1 cellular context compared by ENCODE assay signal in genomic region chr1:41583658-41584570, GRCh38.
TF ChIP-seq lines count a peak whose summit lies in the region.

No MANE protein-coding gene starts in this region.

TF ChIP-seq in K562, 482 proteins besides CTCF, POLR2A, EP300 and RAD21 (continued from another document):
- TF ChIP-seq ZBTB26 (CRISPR knock-in tag; IDR thresholded peaks at IDR 0.05) (no peak), CHD2 (IDR thresholded peaks at IDR 0.05; ENCODE audit: low read depth, low read length) (no peak), CEBPB (tag; IDR thresholded peaks at IDR 0.05) (no peak), ZNF41 (CRISPR knock-in tag; conservative IDR thresholded peaks at IDR 0.05) (no peak), MCM7 (IDR thresholded peaks at IDR 0.05) (no peak), HDAC2 (IDR thresholded peaks at IDR 0.05) (no peak), SMARCC2 (IDR thresholded peaks at IDR 0.05; ENCODE audit: low read depth) (no peak), ZNF133 (CRISPR knock-in tag; IDR thresholded peaks at IDR 0.05) (no peak), ELF4 (CRISPR knock-in tag; IDR thresholded peaks at IDR 0.05) (no peak), CAMTA2 (CRISPR knock-in tag; conservative IDR thresholded peaks at IDR 0.05) (no peak), GTF2B (IDR thresholded peaks at IDR 0.05; ENCODE audit: extremely low read depth, insufficient read length) (no peak), XRCC3 (IDR thresholded peaks at IDR 0.05) (no peak), HDGF (IDR thresholded peaks at IDR 0.05) (no peak), SIX5 (IDR thresholded peaks at IDR 0.05; ENCODE audit: borderline replicate concordance in 1 of 2, insufficient read depth in 1 of 2, low read depth in 1 of 2, low read length in 2 of 2) (no peak), SLC30A9 (CRISPR knock-in tag; IDR thresholded peaks at IDR 0.05) (no peak)
